Comparison of ENCODE assay signal across 8 cellular contexts in genomic region chr4:159103406-159104131, GRCh38. TPM values are rescaled to one million over a fixed set of nuclear protein-coding genes. Genes with fewer than 3 reads are reported as not detected.
DNase-seq lines count a peak whose midpoint lies in the region; ATAC-seq and TF ChIP-seq lines count a peak whose summit lies in the region.

No MANE protein-coding gene starts in this region.

- peak overlapping the region; percentile 80 to 98 (median 93) for H3K4me2 ChIP-seq in BLaER1 treated with 17β-estradiol and CSF1 and Interleukin-3, amounts not matched to agents 10 nM and 100 nM
- H3K4me2 ChIP-seq in SU-DHL-6 (ENCODE audit: low read depth, low read length, poor library complexity, severe bottlenecking), result peak overlapping the region; percentile 91

- peaks cover 19 to 47% (median 30%) of the 10 kb centered on the region in 10 experiments for H3K4me1 ChIP-seq in BLaER1 treated with 17β-estradiol and CSF1 and Interleukin-3, amounts not matched to agents 10 nM and 100 nM
- H3K4me1 ChIP-seq in right cardiac atrium (ENCODE audit: control insufficient read depth, insufficient read depth, low read length), result peaks cover 2% of the 10 kb centered on the region

- TF ChIP-seq CTCF in SU-DHL-6 (IDR thresholded peaks at IDR 0.05; ENCODE audit: insufficient read depth, low read length, poor library complexity, severe bottlenecking), result no peak

- WGBS in right cardiac atrium, result under 1% methylated on average over 92 of the region's 92 CpGs

- H2AFZ ChIP-seq in SU-DHL-6 (ENCODE audit: low read depth, low read length, severe bottlenecking), result peak overlapping the region; percentile 94

- no peaks in the 10 kb centered on the region for H3K79me2 ChIP-seq in SU-DHL-6 (ENCODE audit: insufficient read depth, low read length)

- intact Hi-C loops in right cardiac atrium (cut with DNase I), result loop anchor here in 3 of 4 donors (5.0 to 10.0 kb wide), 3 partner anchors 51 to 74 kb away; no protein-coding TSS in a partner anchor

- ATAC-seq in GM19324 (IDR thresholded peaks at IDR 0.05; ENCODE audit: low FRiP score, unreplicated experiment) (peak; percentile 30), HG03354 (IDR thresholded peaks at IDR 0.05; ENCODE audit: poor library complexity, severe bottlenecking, unreplicated experiment) (peak; percentile 36), right cardiac atrium (peak; percentile 42 to 54)

- H3K9me2 ChIP-seq in SU-DHL-6 (replicated peaks; ENCODE audit: insufficient read depth, low read length), result no peaks in the 10 kb centered on the region

- no peaks in the 10 kb centered on the region for H3K9me3 ChIP-seq in BLaER1 treated with 17β-estradiol and CSF1 and Interleukin-3, amounts not matched to agents 10 nM and 100 nM (replicated peaks in 1 of 11)
- H3K9me3 ChIP-seq in SU-DHL-6 (ENCODE audit: insufficient read depth, low read length) (no peaks in the 10 kb centered on the region), right cardiac atrium (ENCODE audit: control insufficient read depth, low read length) (no peaks in the 10 kb centered on the region)

- H3K27ac ChIP-seq in BLaER1 treated with 17β-estradiol and CSF1 and Interleukin-3, amounts not matched to agents 10 nM and 100 nM, result peak overlapping the region; percentile 85 to 98 (median 92)
- no peak overlapping the region for H3K27ac ChIP-seq in SU-DHL-6 (ENCODE audit: low read depth, low read length)
- H3K27ac ChIP-seq in angular gyrus (ENCODE audit: low read depth, low read length), result peak overlapping the region; percentile 70
- H3K27ac ChIP-seq in right cardiac atrium (ENCODE audit: low read length), result peak overlapping the region; percentile 81

- DNase-seq in right cardiac atrium, result peak; percentile 53 to 85 (median 84)
- DNase-seq in retina, result peak; percentile 86
- no peak for DNase-seq in NCI-H226

- H4K20me1 ChIP-seq in BLaER1 treated with 17β-estradiol and CSF1 and Interleukin-3, amounts not matched to agents 10 nM and 100 nM, result peaks cover 18 to 49% (median 40%) of the 10 kb centered on the region in 11 experiments; a peak in 21 of 22 replicates
- no peaks in the 10 kb centered on the region for H4K20me1 ChIP-seq in SU-DHL-6 (ENCODE audit: low read depth, low read length)

- no peaks in the 10 kb centered on the region for H3K36me3 ChIP-seq in BLaER1 treated with 17β-estradiol and CSF1 and Interleukin-3, amounts not matched to agents 10 nM and 100 nM
- no peaks in the 10 kb centered on the region for H3K36me3 ChIP-seq in SU-DHL-6 (ENCODE audit: low read length)

- H3K9ac ChIP-seq in BLaER1 treated with 17β-estradiol and CSF1 and Interleukin-3, amounts not matched to agents 10 nM and 100 nM, result peak overlapping the region; percentile 86 to 98 (median 94)
- H3K9ac ChIP-seq in SU-DHL-6 (ENCODE audit: low read length), result peak overlapping the region; percentile 66

- H3K27me3 ChIP-seq in BLaER1 treated with 17β-estradiol and CSF1 and Interleukin-3, amounts not matched to agents 10 nM and 100 nM, result peaks cover 0 to 10% (median 7%) of the 10 kb centered on the region in 11 experiments; a peak in 5 of 22 replicates
- H3K27me3 ChIP-seq in SU-DHL-6 (ENCODE audit: low read length) (no peaks in the 10 kb centered on the region), right cardiac atrium (ENCODE audit: control insufficient read depth, insufficient read depth) (no peaks in the 10 kb centered on the region)

- peaks cover 3% of the 10 kb centered on the region; the same call in 1 of the 2 replicates for H3F3A ChIP-seq in SU-DHL-6 (ENCODE audit: insufficient read depth)

- H3K4me3 ChIP-seq in BLaER1 treated with 17β-estradiol and CSF1 and Interleukin-3, amounts not matched to agents 10 nM and 100 nM, result peak overlapping the region; percentile 80 to 100 (median 97)
- H3K4me3 ChIP-seq in SU-DHL-6 (ENCODE audit: insufficient read depth, low read length, poor library complexity, severe bottlenecking), result peak overlapping the region; percentile 84
- peak overlapping the region; percentile 88 for H3K4me3 ChIP-seq in right cardiac atrium (ENCODE audit: low read length)

RNA-seq across cellular contexts. Expression of gene RAPGEF2, which starts 0.7 kb away (rescaled TPM):
- 10 to 100 TPM; 35.7 to 38.6 (median 38.2) TPM for total RNA-seq in right cardiac atrium
- 10.6 TPM for polyA plus RNA-seq in right cardiac atrium
